In the genomic region with DNA sequence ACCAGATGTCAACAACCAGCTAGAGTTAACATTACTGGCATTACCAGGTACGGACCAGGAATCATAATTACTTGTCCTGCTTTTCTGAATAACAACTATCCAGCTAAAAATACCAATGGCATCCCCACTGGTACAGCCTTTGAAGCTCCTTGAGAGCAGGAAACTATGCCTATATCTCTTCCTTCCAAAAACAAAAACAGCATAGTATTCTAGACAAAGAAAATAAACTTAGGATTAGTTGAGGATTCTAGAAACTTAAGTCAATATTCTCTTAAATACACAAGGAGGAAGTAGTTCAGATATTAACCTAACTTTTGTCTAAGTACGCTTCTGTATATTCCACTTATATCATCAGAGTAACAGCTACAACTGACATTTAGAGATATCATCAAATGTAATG, we compare ENCODE assay signal across 9 cellular contexts. TPM values are rescaled to one million over a fixed set of nuclear protein-coding genes. Genes with fewer than 3 reads are reported as not detected.
DNase-seq lines count a peak whose midpoint lies in the region; ATAC-seq and TF ChIP-seq lines count a peak whose summit lies in the region.
"Had no signal": no experiment of that assay in that cellular context is flagged by ENCODE, and none has a peak within 500 bp of the region (broad histone marks: within the 10 kb centered on the region; RNA-seq: fewer than 3 reads in every experiment).

No MANE protein-coding gene starts in this region.

- no peaks in the 10 kb centered on the region for H3K27me3 Mint-ChIP-seq in activated T-cell treated with anti-CD3 and anti-CD28 coated beads, Interleukin-2, amount 50 U/mL, for 24 hours
- no peaks in the 10 kb centered on the region for H3K27me3 Mint-ChIP-seq in WTC11 (ENCODE audit: low read depth)
- H3K27me3 Mint-ChIP-seq in stimulated activated naive B cell treated with anti-CD40 and anti-IgM and Interleukin-4, amounts not matched to agents 10 μg/mL and 1 μg/mL and 100 μg/mL, for 72 hours = no peaks in the 10 kb centered on the region

- no peak for DNase-seq in activated T-cell treated with anti-CD3 and anti-CD28 coated beads, Interleukin-2, amount 50 U/mL, for 24 hours
- no peak for DNase-seq in activated T-cell treated with anti-CD3 and anti-CD28 coated beads for 4 hours
- DNase-seq in WTC11 (ENCODE audit: low spot score) = no peak
- no peak for DNase-seq in fibroblast of the aortic adventitia (ENCODE audit: low read depth)
- no peak for DNase-seq in stimulated activated naive B cell treated with anti-CD40 and anti-IgM and Interleukin-4, amounts not matched to agents 10 μg/mL and 1 μg/mL and 100 μg/mL, for 72 hours
- DNase-seq in NCI-H2029 treated with DMSO at 0.1 percent for 48 hours (lab: John Stamatoyannopoulos, UW) = no peak
- DNase-seq in SHP77 treated with DMSO at 0.1 percent for 48 hours (lab: John Stamatoyannopoulos, UW) = no peak
- DNase-seq in NCI-H146 (lab: John Stamatoyannopoulos, UW) = no peak

- peaks cover 53% of the 10 kb centered on the region for H3K4me1 Mint-ChIP-seq in activated T-cell treated with anti-CD3 and anti-CD28 coated beads, Interleukin-2, amount 50 U/mL, for 24 hours (ENCODE audit: low read depth)
- H3K4me1 Mint-ChIP-seq in WTC11 = peaks cover 53% of the 10 kb centered on the region
- peaks cover 11 to 50% of the 10 kb centered on the region in 2 donors for H3K4me1 Mint-ChIP-seq in stimulated activated naive B cell treated with anti-CD40 and anti-IgM and Interleukin-4, amounts not matched to agents 10 μg/mL and 1 μg/mL and 100 μg/mL, for 72 hours

- H3K27ac Mint-ChIP-seq in activated T-cell treated with anti-CD3 and anti-CD28 coated beads, Interleukin-2, amount 50 U/mL, for 24 hours = peak overlapping the region; percentile 93
- H3K27ac Mint-ChIP-seq in WTC11 = peak overlapping the region; percentile 89
- peak overlapping the region; percentile 82 for H3K27ac Mint-ChIP-seq in stimulated activated naive B cell treated with anti-CD40 and anti-IgM and Interleukin-4, amounts not matched to agents 10 μg/mL and 1 μg/mL and 100 μg/mL, for 72 hours

- peak overlapping the region; percentile 36 for H3K4me3 ChIP-seq in fibroblast of the aortic adventitia (ENCODE audit: low read depth, low read length)

- H3K36me3 Mint-ChIP-seq in activated T-cell treated with anti-CD3 and anti-CD28 coated beads, Interleukin-2, amount 50 U/mL, for 24 hours (ENCODE audit: low read depth) = peaks cover 48% of the 10 kb centered on the region
- peaks cover 18% of the 10 kb centered on the region for H3K36me3 Mint-ChIP-seq in WTC11
- peaks cover 28 to 34% of the 10 kb centered on the region in 2 donors for H3K36me3 Mint-ChIP-seq in stimulated activated naive B cell treated with anti-CD40 and anti-IgM and Interleukin-4, amounts not matched to agents 10 μg/mL and 1 μg/mL and 100 μg/mL, for 72 hours

- TF ChIP-seq CTCF in WTC11 (IDR thresholded peaks at IDR 0.05) (no peak), fibroblast of the aortic adventitia (IDR thresholded peaks at IDR 0.05; ENCODE audit: insufficient read depth, low read length) (no peak)

- POLR2A ChIA-PET in WTC11 (lab: Charles Lee) = interaction anchor here (2.0 kb wide), 1 partner anchor 11 kb away, joined by 4 read pairs; no protein-coding TSS in a partner anchor

- no peak for ATAC-seq in WTC11
- no peak for ATAC-seq in stimulated activated naive B cell treated with anti-CD40 and anti-IgM and Interleukin-4, amounts not matched to agents 10 μg/mL and 1 μg/mL and 100 μg/mL, for 72 hours (replicated peaks)
- ATAC-seq: left lobe of liver had no signal

- no peak overlapping the region for H3K4me3 Mint-ChIP-seq in activated T-cell treated with anti-CD3 and anti-CD28 coated beads, Interleukin-2, amount 50 U/mL, for 24 hours
- no peak overlapping the region for H3K4me3 Mint-ChIP-seq in WTC11
- H3K4me3 Mint-ChIP-seq in stimulated activated naive B cell treated with anti-CD40 and anti-IgM and Interleukin-4, amounts not matched to agents 10 μg/mL and 1 μg/mL and 100 μg/mL, for 72 hours = peak overlapping the region in 1 of 2 donors; percentile 82

- CTCF ChIA-PET in WTC11 (lab: Charles Lee) = interaction anchor here (0.6 to 1.2 kb wide), 3 partner anchors 45 to 139 kb away, joined by 3 to 4 read pairs (median 4); no protein-coding TSS in a partner anchor

- H3K9me3 Mint-ChIP-seq in activated T-cell treated with anti-CD3 and anti-CD28 coated beads, Interleukin-2, amount 50 U/mL, for 24 hours = no peaks in the 10 kb centered on the region
- no peaks in the 10 kb centered on the region for H3K9me3 Mint-ChIP-seq in WTC11
- H3K9me3 Mint-ChIP-seq in stimulated activated naive B cell treated with anti-CD40 and anti-IgM and Interleukin-4, amounts not matched to agents 10 μg/mL and 1 μg/mL and 100 μg/mL, for 72 hours = no peaks in the 10 kb centered on the region

TF ChIP-seq in WTC11, 78 proteins besides CTCF, POLR2A, EP300 and RAD21 (continues in another document):
- TF ChIP-seq FOXJ3 (CRISPR knock-in tag; IDR thresholded peaks at IDR 0.05; ENCODE audit: borderline replicate concordance) = no peak
- no peak for TF ChIP-seq HMGA2 (CRISPR knock-in tag; IDR thresholded peaks at IDR 0.05)
- TF ChIP-seq, protein P1, sequence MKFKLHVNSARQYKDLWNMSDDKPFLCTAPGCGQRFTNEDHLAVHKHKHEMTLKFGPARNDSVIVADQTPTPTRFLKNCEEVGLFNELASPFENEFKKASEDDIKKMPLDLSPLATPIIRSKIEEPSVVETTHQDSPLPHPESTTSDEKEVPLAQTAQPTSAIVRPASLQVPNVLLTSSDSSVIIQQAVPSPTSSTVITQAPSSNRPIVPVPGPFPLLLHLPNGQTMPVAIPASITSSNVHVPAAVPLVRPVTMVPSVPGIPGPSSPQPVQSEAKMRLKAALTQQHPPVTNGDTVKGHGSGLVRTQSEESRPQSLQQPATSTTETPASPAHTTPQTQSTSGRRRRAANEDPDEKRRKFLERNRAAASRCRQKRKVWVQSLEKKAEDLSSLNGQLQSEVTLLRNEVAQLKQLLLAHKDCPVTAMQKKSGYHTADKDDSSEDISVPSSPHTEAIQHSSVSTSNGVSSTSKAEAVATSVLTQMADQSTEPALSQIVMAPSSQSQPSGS (CRISPR knock-in tag; IDR thresholded peaks at IDR 0.05; ENCODE audit: borderline replicate concordance, low read depth) = no peak
- TF ChIP-seq NR3C1 (CRISPR knock-in tag; conservative IDR thresholded peaks at IDR 0.05; ENCODE audit: low read depth) = no peak
- TF ChIP-seq ZNF423 (CRISPR knock-in tag; IDR thresholded peaks at IDR 0.05) = no peak
- no peak for TF ChIP-seq MYBL2 (CRISPR knock-in tag; IDR thresholded peaks at IDR 0.05)
- no peak for TF ChIP-seq OVOL2 (CRISPR knock-in tag; IDR thresholded peaks at IDR 0.05; ENCODE audit: borderline replicate concordance)
- no peak for TF ChIP-seq ERG (CRISPR knock-in tag; IDR thresholded peaks at IDR 0.05)
- TF ChIP-seq ZNF396 (CRISPR knock-in tag; IDR thresholded peaks at IDR 0.05; ENCODE audit: borderline replicate concordance) = no peak
- TF ChIP-seq, protein P2, sequence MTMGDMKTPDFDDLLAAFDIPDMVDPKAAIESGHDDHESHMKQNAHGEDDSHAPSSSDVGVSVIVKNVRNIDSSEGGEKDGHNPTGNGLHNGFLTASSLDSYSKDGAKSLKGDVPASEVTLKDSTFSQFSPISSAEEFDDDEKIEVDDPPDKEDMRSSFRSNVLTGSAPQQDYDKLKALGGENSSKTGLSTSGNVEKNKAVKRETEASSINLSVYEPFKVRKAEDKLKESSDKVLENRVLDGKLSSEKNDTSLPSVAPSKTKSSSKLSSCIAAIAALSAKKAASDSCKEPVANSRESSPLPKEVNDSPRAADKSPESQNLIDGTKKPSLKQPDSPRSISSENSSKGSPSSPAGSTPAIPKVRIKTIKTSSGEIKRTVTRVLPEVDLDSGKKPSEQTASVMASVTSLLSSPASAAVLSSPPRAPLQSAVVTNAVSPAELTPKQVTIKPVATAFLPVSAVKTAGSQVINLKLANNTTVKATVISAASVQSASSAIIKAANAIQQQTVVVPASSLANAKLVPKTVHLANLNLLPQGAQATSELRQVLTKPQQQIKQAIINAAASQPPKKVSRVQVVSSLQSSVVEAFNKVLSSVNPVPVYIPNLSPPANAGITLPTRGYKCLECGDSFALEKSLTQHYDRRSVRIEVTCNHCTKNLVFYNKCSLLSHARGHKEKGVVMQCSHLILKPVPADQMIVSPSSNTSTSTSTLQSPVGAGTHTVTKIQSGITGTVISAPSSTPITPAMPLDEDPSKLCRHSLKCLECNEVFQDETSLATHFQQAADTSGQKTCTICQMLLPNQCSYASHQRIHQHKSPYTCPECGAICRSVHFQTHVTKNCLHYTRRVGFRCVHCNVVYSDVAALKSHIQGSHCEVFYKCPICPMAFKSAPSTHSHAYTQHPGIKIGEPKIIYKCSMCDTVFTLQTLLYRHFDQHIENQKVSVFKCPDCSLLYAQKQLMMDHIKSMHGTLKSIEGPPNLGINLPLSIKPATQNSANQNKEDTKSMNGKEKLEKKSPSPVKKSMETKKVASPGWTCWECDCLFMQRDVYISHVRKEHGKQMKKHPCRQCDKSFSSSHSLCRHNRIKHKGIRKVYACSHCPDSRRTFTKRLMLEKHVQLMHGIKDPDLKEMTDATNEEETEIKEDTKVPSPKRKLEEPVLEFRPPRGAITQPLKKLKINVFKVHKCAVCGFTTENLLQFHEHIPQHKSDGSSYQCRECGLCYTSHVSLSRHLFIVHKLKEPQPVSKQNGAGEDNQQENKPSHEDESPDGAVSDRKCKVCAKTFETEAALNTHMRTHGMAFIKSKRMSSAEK (CRISPR knock-in tag; IDR thresholded peaks at IDR 0.05; ENCODE audit: borderline replicate concordance) = no peak
- TF ChIP-seq RELA (CRISPR knock-in tag; IDR thresholded peaks at IDR 0.05; ENCODE audit: borderline replicate concordance) = no peak
- no peak for TF ChIP-seq TEAD4 (CRISPR knock-in tag; IDR thresholded peaks at IDR 0.05)

RNA-seq across cellular contexts. Expression of gene FUBP1, which starts 3.0 kb away (rescaled TPM):
- total RNA-seq in WTC11 (2021) (175 to 208 TPM (median 176 TPM) in 3 replicates), fibroblast of the aortic adventitia (ENCODE audit: low replicate concordance) (32.4 and 87.7 TPM in 2 replicates)

RNA-seq across cellular contexts. Expression of gene DNAJB4, which starts 28.8 kb away (rescaled TPM):
- total RNA-seq in WTC11 (2021) (23.4 to 26.5 TPM (median 26.0 TPM) in 3 replicates), fibroblast of the aortic adventitia (ENCODE audit: low replicate concordance) (42.0 and 52.7 TPM in 2 replicates)
